In genomic region chr3:124784686-124785382, GRCh38 we compare ENCODE assay signal across 1 cellular context.
TF ChIP-seq lines count a peak whose summit lies in the region.

No MANE protein-coding gene starts in this region.

TF ChIP-seq in GM12878, 131 proteins besides CTCF, POLR2A, EP300 and RAD21 (continued from another document and continues in another):
- TF ChIP-seq CEBPZ (IDR thresholded peaks at IDR 0.05; ENCODE audit: low read depth, low read length) (no peak), ZNF207 (IDR thresholded peaks at IDR 0.05; ENCODE audit: borderline replicate concordance) (no peak), PRDM15 (CRISPR knock-in tag; IDR thresholded peaks at IDR 0.05) (no peak), MEF2A (IDR thresholded peaks at IDR 0.05; ENCODE audit: insufficient read depth, low read depth, low read length) (0 out of 2 replicates have a peak, but pooled peaks have one; percentile 29), LARP7 (IDR thresholded peaks at IDR 0.05) (no peak), RCOR1 (conservative IDR thresholded peaks at IDR 0.05; ENCODE audit: low read depth, low read length) (no peak), SP1 (IDR thresholded peaks at IDR 0.05; ENCODE audit: low read depth, low read length) (no peak), ZNF687 (IDR thresholded peaks at IDR 0.05) (peak; percentile 89), ATF7 (IDR thresholded peaks at IDR 0.05; ENCODE audit: low read depth) (0 out of 2 replicates have a peak, but pooled peaks have one; percentile 33), EGR1 (IDR thresholded peaks at IDR 0.05; ENCODE audit: borderline replicate concordance in 1 of 2, low read depth in 2 of 2, low read length in 2 of 2) (no peak), PKNOX1 (IDR thresholded peaks at IDR 0.05) (peak; percentile 91), HDAC2 (IDR thresholded peaks at IDR 0.05) (no peak), PAX8 (IDR thresholded peaks at IDR 0.05) (no peak), NR2F1 (conservative IDR thresholded peaks at IDR 0.05) (peak; percentile 83), USF2 (IDR thresholded peaks at IDR 0.05; ENCODE audit: borderline replicate concordance, low read depth, low read length) (no peak), PML (IDR thresholded peaks at IDR 0.05; ENCODE audit: low read length) (no peak), KDM1A (IDR thresholded peaks at IDR 0.05; ENCODE audit: borderline replicate concordance) (no peak), IKZF2 (IDR thresholded peaks at IDR 0.05) (peak; percentile 95), RB1 (IDR thresholded peaks at IDR 0.05; ENCODE audit: borderline replicate concordance) (no peak), BMI1 (IDR thresholded peaks at IDR 0.05; ENCODE audit: borderline replicate concordance) (0 out of 2 replicates have a peak, but pooled peaks have one; percentile 24), CREB1 (IDR thresholded peaks at IDR 0.05; ENCODE audit: low read depth) (no peak), TAF1 (IDR thresholded peaks at IDR 0.05; ENCODE audit: borderline replicate concordance, low read depth, low read length) (no peak), HDAC6 (IDR thresholded peaks at IDR 0.05; ENCODE audit: unreplicated experiment) (no peak), E2F4 (IDR thresholded peaks at IDR 0.05; ENCODE audit: low read depth, low read length) (no peak), RELA (IDR thresholded peaks at IDR 0.05; ENCODE audit: borderline replicate concordance, partially characterized antibody) (no peak), NBN (IDR thresholded peaks at IDR 0.05) (peak; percentile 48; the same call in 1 of the 2 replicates), RUNX3 (IDR thresholded peaks at IDR 0.05; ENCODE audit: low read length) (peak; percentile 83), ESRRA (IDR thresholded peaks at IDR 0.05; ENCODE audit: low read length) (no peak), CUX1 (IDR thresholded peaks at IDR 0.05; ENCODE audit: insufficient replicate concordance, low read depth, low read length) (no peak), ZBTB11 (CRISPR knock-in tag; IDR thresholded peaks at IDR 0.05) (no peak), CHD4 (IDR thresholded peaks at IDR 0.05) (no peak)
